In genomic region chr13:30718661-30719520, GRCh38 we compare ENCODE assay signal across 1 cellular context.
TF ChIP-seq lines count a peak whose summit lies in the region.

No MANE protein-coding gene starts in this region.

TF ChIP-seq in SK-N-SH treated with all-trans-retinoic acid at 6 μM for 48 hours, 23 proteins besides CTCF, POLR2A, EP300 and RAD21 (continued from another document):
- TF ChIP-seq, protein P1, sequence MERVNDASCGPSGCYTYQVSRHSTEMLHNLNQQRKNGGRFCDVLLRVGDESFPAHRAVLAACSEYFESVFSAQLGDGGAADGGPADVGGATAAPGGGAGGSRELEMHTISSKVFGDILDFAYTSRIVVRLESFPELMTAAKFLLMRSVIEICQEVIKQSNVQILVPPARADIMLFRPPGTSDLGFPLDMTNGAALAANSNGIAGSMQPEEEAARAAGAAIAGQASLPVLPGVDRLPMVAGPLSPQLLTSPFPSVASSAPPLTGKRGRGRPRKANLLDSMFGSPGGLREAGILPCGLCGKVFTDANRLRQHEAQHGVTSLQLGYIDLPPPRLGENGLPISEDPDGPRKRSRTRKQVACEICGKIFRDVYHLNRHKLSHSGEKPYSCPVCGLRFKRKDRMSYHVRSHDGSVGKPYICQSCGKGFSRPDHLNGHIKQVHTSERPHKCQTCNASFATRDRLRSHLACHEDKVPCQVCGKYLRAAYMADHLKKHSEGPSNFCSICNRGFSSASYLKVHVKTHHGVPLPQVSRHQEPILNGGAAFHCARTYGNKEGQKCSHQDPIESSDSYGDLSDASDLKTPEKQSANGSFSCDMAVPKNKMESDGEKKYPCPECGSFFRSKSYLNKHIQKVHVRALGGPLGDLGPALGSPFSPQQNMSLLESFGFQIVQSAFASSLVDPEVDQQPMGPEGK (CRISPR knock-in tag; IDR thresholded peaks at IDR 0.05; ENCODE audit: borderline replicate concordance): peak; percentile 42; the same call in 1 of the 2 replicates
